Comparison of ENCODE assay signal across 15 cellular contexts in the genomic region with DNA sequence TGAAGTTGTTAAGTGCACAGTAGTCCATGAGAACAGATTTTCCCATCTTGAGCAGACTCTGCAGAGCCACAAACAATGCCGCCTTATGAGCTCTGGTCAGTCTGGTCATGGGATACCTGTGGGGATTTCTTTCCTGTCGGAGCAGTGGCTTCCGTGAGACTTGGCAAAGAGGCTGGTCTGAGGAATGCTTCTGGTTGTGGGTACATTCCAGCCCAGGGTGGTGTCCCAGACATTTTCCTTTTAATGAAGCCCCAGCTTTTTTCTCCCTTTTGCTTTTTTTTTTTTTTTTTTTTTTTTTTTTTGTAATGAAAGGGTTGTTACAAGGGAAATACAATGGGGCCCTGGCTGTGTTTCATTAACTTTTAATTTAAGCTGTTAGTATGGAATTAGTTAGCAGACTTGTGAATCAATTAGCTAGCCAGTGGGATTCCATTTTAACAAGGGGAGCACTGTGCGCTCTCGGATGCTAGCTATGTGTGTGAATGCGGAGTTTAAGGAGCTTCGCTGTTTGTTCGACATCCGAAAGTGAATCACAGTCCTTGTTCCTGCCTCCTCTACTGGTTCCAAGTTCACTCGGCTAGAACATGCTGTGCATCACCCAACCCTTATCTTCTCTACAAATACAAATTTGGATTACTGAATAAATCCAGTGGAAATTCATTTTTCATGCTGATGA.
DNase-seq lines count a peak whose midpoint lies in the region; TF ChIP-seq lines count a peak whose summit lies in the region.
"Had no signal": no experiment of that assay in that cellular context is flagged by ENCODE, and none has a peak within 500 bp of the region (broad histone marks: within the 10 kb centered on the region; RNA-seq: fewer than 3 reads in every experiment).

No MANE protein-coding gene starts in this region.

- no peak overlapping the region for H3K4me3 ChIP-seq in thyroid gland (replicated peaks in 1 of 3)
- H3K4me3 ChIP-seq: colonic mucosa, esophagus squamous epithelium, MG63 had no signal

- H3K27ac Mint-ChIP-seq in chondrocyte (ENCODE audit: unreplicated experiment): peak overlapping the region; percentile 87
- H3K27ac Mint-ChIP-seq: activated B cell treated with CpG ODN at 0.5 μM for 24 hours; activated naive CD8-positive, alpha-beta T cell had no signal

- no peaks in the 10 kb centered on the region for H3K9me3 ChIP-seq in thyroid gland
- H3K9me3 ChIP-seq: colonic mucosa, esophagus squamous epithelium, MG63 had no signal

- H3K27me3 ChIP-seq in thyroid gland: no peaks in the 10 kb centered on the region
- H3K27me3 ChIP-seq: colonic mucosa, esophagus squamous epithelium, MG63 had no signal

- H3K4me1 Mint-ChIP-seq in chondrocyte (ENCODE audit: low read depth): peaks cover 86% of the 10 kb centered on the region

- H3K4me3 Mint-ChIP-seq in chondrocyte (ENCODE audit: unreplicated experiment): peak overlapping the region; percentile 50
- H3K4me3 Mint-ChIP-seq: activated B cell treated with CpG ODN at 0.5 μM for 24 hours; activated naive CD8-positive, alpha-beta T cell had no signal

- no peak for TF ChIP-seq POLR2A in thyroid gland (IDR thresholded peaks at IDR 0.05)

- DNase-seq in LHCN-M2 (ENCODE audit: low read depth) (peak; percentile 68), chondrocyte (ENCODE audit: low spot score) (no peak), medulla oblongata (ENCODE audit: extremely low spot score) (peak; percentile 6), thyroid gland (peak; percentile 31 to 71), NOMO-1 (lab: John Stamatoyannopoulos, UW; ENCODE audit: unreplicated experiment in 2 of 2) (no peak), amniotic stem cell (lab: John Stamatoyannopoulos, UW) (no peak), NCI-H446 treated with DMSO at 0.1 percent for 48 hours (lab: John Stamatoyannopoulos, UW) (no peak), SIG-M5 treated with dmso at 0.1 percent for 504 hours (lab: John Stamatoyannopoulos, UW; ENCODE audit: unreplicated experiment) (no peak)
- DNase-seq: activated B cell treated with CpG ODN at 0.5 μM for 24 hours; C1 segment of cervical spinal cord; colonic mucosa; esophagus squamous epithelium; MG63; stimulated activated naive CD4-positive, alpha-beta T cell treated with Interleukin-2 at 50 U/mL for 16 hours had no signal

- H3K27me3 Mint-ChIP-seq in chondrocyte (ENCODE audit: low read depth): no peaks in the 10 kb centered on the region

- WGBS in thyroid gland, 2 donors: 77 to 87% methylated on average over 10 of the region's 10 CpGs

- H3K36me3 Mint-ChIP-seq in chondrocyte (ENCODE audit: low read depth): peaks cover 11% of the 10 kb centered on the region
- H3K36me3 Mint-ChIP-seq: activated naive CD8-positive, alpha-beta T cell had no signal

- H3K4me1 ChIP-seq in thyroid gland: peaks cover 11% of the 10 kb centered on the region in 2 donors

- TF ChIP-seq CTCF in chondrocyte (IDR thresholded peaks at IDR 0.05) (no peak), thyroid gland (IDR thresholded peaks at IDR 0.05) (no peak)

- H3K36me3 ChIP-seq in thyroid gland: no peaks in the 10 kb centered on the region
- H3K36me3 ChIP-seq: colonic mucosa, esophagus squamous epithelium, MG63 had no signal

- no peak overlapping the region for H3K27ac ChIP-seq in thyroid gland
- H3K27ac ChIP-seq: colonic mucosa, esophagus squamous epithelium had no signal

- no peaks in the 10 kb centered on the region for H3K9me3 Mint-ChIP-seq in chondrocyte (ENCODE audit: low read depth)
- H3K9me3 Mint-ChIP-seq: activated B cell treated with CpG ODN at 0.5 μM for 24 hours had no signal

- intact Hi-C loops in thyroid gland (cut with DNase I): no loop called here

Comparison
In these comparisons a context has a peak if more than half of its experiments do, and no peak if none do; other contexts are left out.
1. DNase-seq: peak in LHCN-M2 (single experiment), medulla oblongata (single experiment) and thyroid gland (2 of 2); none in chondrocyte (single experiment), NOMO-1 (0 of 2), amniotic stem cell (single experiment), NCI-H446 treated with DMSO at 0.1 percent for 48 hours (single experiment) and SIG-M5 treated with dmso at 0.1 percent for 504 hours (single experiment).